Comparison of ENCODE assay signal across 9 cellular contexts in the genomic region with DNA sequence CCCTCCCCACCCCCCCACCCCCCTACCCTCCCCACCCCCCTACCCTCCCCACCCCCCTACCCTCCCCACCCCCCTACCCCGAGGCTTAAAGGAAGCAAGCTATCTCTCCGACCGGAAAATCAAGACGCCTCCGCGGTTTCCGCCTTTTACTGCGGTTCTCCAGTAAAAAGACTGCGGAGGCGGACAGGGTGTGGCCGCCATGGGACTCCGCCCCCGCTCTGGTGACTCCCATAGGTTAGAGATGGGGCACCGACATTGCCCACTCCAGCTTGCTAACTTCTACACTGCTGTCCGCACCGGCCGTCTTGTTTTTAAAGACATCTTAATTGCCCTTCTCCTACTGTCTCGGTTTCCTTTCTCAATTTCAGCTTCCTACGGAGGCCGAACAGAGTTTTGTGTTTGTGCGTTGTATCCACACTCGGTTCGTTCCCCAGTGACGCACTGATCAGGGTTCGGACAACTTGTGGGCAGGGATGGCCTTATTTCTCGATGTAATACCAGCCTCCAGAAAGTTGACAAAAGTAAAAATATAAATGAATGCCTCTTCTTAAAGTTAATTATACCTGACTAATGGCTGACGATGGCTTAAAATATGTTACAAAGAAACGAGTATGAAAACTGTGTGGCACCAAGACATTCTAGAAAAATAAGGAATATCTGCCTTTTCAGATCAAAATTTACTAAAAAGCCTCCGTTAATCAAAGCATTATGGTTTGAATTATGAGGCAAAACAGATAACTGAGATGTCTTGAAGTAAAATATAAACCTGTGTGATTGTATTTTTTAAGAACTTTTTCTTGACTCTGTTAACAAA. TPM values are rescaled to one million over a fixed set of nuclear protein-coding genes. Genes with fewer than 3 reads are reported as not detected.
DNase-seq lines count a peak whose midpoint lies in the region; ATAC-seq and TF ChIP-seq lines count a peak whose summit lies in the region.
"Had no signal": no experiment of that assay in that cellular context is flagged by ENCODE, and none has a peak within 500 bp of the region (broad histone marks: within the 10 kb centered on the region; RNA-seq: fewer than 3 reads in every experiment).

No MANE protein-coding gene starts in this region.

- DNase-seq in NCI-H146 (lab: John Stamatoyannopoulos, UW) (peak; percentile 16), NCI-H146 treated with DMSO at 0.1 percent for 48 hours (lab: John Stamatoyannopoulos, UW; ENCODE audit: unreplicated experiment) (no peak), right lobe of liver (peak in 2 of 3 donors; percentile 59 to 68), upper lobe of left lung (peak; percentile 42 to 86)

- peak overlapping the region; percentile 67 for H3K4me3 Mint-ChIP-seq in activated T-helper 17 cell treated with anti-CD3 and anti-CD28 coated beads, Interleukin-2, amount 50 U/mL, for 72 hours

- H3K36me3 ChIP-seq in right lobe of liver: peaks cover 0 to 18% (median 5%) of the 10 kb centered on the region in 4 donors
- peaks cover 17 to 21% (median 19%) of the 10 kb centered on the region in 4 donors for H3K36me3 ChIP-seq in upper lobe of left lung

- no peaks in the 10 kb centered on the region for H3K27me3 Mint-ChIP-seq in activated T-helper 17 cell treated with anti-CD3 and anti-CD28 coated beads, Interleukin-2, amount 50 U/mL, for 72 hours

- H3K27ac Mint-ChIP-seq in activated T-helper 17 cell treated with anti-CD3 and anti-CD28 coated beads, Interleukin-2, amount 50 U/mL, for 72 hours: peak overlapping the region; percentile 45

- peaks cover 37% of the 10 kb centered on the region for H3K36me3 Mint-ChIP-seq in activated T-helper 17 cell treated with anti-CD3 and anti-CD28 coated beads, Interleukin-2, amount 50 U/mL, for 72 hours (ENCODE audit: low read depth)

- intact Hi-C loops in right lobe of liver (cut with DNase I): no loop called here

- no peaks in the 10 kb centered on the region for H3K9me3 Mint-ChIP-seq in activated T-helper 17 cell treated with anti-CD3 and anti-CD28 coated beads, Interleukin-2, amount 50 U/mL, for 72 hours

- H3K4me1 ChIP-seq in right lobe of liver (peaks cover 0 to 7% (median 2%) of the 10 kb centered on the region in 4 donors), upper lobe of left lung (peaks cover 9 to 18% (median 12%) of the 10 kb centered on the region in 4 donors)

- no peak for ATAC-seq in activated T-helper 17 cell treated with anti-CD3 and anti-CD28 coated beads, Interleukin-2, amount 50 U/mL, for 72 hours (replicated peaks)
- ATAC-seq in right lobe of liver: peak in 1 of 4 donors; percentile 11
- ATAC-seq in upper lobe of left lung (ENCODE audit: low FRiP score in 2 of 2): no peak
- no peak for ATAC-seq in HG02759 (IDR thresholded peaks at IDR 0.05; ENCODE audit: unreplicated experiment)
- no peak for ATAC-seq in HG02840 (IDR thresholded peaks at IDR 0.05; ENCODE audit: low FRiP score, unreplicated experiment)
- no peak for ATAC-seq in GM21737 (IDR thresholded peaks at IDR 0.05; ENCODE audit: unreplicated experiment)

- TF ChIP-seq EP300 in upper lobe of left lung (IDR thresholded peaks at IDR 0.05): no peak

- WGBS in right lobe of liver (ENCODE audit: insufficient coverage, low coverage, low lambda C conversion rate, missing lambda C conversion rate): 79% methylated on average over 29 of the region's 29 CpGs
- 71 to 82% methylated on average over 28 of the region's 29 CpGs for whole genome bisulfite sequencing in upper lobe of left lung, 2 donors

- no peak for TF ChIP-seq POLR2A in right lobe of liver (IDR thresholded peaks at IDR 0.05)
- no peak for TF ChIP-seq POLR2A in upper lobe of left lung (IDR thresholded peaks at IDR 0.05)

- no peak for TF ChIP-seq CTCF in right lobe of liver (IDR thresholded peaks at IDR 0.05)
- TF ChIP-seq CTCF in upper lobe of left lung (IDR thresholded peaks at IDR 0.05): no peak

- H3K27ac ChIP-seq in right lobe of liver (no peak overlapping the region), upper lobe of left lung (no peak overlapping the region)

- H3K4me1 Mint-ChIP-seq in activated T-helper 17 cell treated with anti-CD3 and anti-CD28 coated beads, Interleukin-2, amount 50 U/mL, for 72 hours: peaks cover 13% of the 10 kb centered on the region

- no peaks in the 10 kb centered on the region for H3K9me3 ChIP-seq in right lobe of liver
- no peaks in the 10 kb centered on the region for H3K9me3 ChIP-seq in upper lobe of left lung

- H3K4me3 ChIP-seq in right lobe of liver (no peak overlapping the region), upper lobe of left lung (no peak overlapping the region)

- H3K27me3 ChIP-seq in right lobe of liver (no peaks in the 10 kb centered on the region), upper lobe of left lung (no peaks in the 10 kb centered on the region)

RNA-seq across cellular contexts. Expression of a gene that starts 1.1 kb away (rescaled TPM):
- 10 to 100 TPM; 14.6 to 23.2 TPM for total RNA-seq in activated T-helper 17 cell treated with anti-CD3 and anti-CD28 coated beads, Interleukin-2, amount 50 U/mL, for 72 hours
- total RNA-seq in right lobe of liver: 1 to 10 TPM; 1.9 to 4.8 (median 3.5) TPM
- total RNA-seq in upper lobe of left lung: 1 to 10 TPM; 6.4 to 9.5 (median 7.8) TPM

RNA-seq across cellular contexts. Expression of a gene that starts 20.4 kb away (rescaled TPM):
- total RNA-seq in activated T-helper 17 cell treated with anti-CD3 and anti-CD28 coated beads, Interleukin-2, amount 50 U/mL, for 72 hours: under 1 TPM in 1 of 2 donors, not detected in 1; 0.11 TPM
- total RNA-seq in right lobe of liver (1 to 10 TPM in 3 of 6 experiments, under 1 TPM in 3; 0.66 to 1.7 (median 1.0) TPM), upper lobe of left lung (10 to 100 TPM in 5 of 6 donors, 1 to 10 TPM in 1; 9.1 to 18.9 (median 12.3) TPM)

RNA-seq across cellular contexts. Expression of a gene that starts 47.2 kb away (rescaled TPM):
- total RNA-seq in activated T-helper 17 cell treated with anti-CD3 and anti-CD28 coated beads, Interleukin-2, amount 50 U/mL, for 72 hours: 10 to 100 TPM; 19.3 to 21.4 TPM
- 10 to 100 TPM in 5 of 6 experiments, 1 to 10 TPM in 1; 7.1 to 13.9 (median 11.0) TPM for total RNA-seq in right lobe of liver
- total RNA-seq in upper lobe of left lung: 10 to 100 TPM; 19.6 to 48.2 (median 32.2) TPM

RNA-seq across cellular contexts. Expression of a gene that starts 48.1 kb away (rescaled TPM):
- under 1 TPM in 1 of 2 donors, not detected in 1; 0.37 TPM for total RNA-seq in activated T-helper 17 cell treated with anti-CD3 and anti-CD28 coated beads, Interleukin-2, amount 50 U/mL, for 72 hours
- total RNA-seq in right lobe of liver: not detected
- total RNA-seq in upper lobe of left lung: not detected
- total RNA-seq: lower leg skin had no signal
